In the genomic region with DNA sequence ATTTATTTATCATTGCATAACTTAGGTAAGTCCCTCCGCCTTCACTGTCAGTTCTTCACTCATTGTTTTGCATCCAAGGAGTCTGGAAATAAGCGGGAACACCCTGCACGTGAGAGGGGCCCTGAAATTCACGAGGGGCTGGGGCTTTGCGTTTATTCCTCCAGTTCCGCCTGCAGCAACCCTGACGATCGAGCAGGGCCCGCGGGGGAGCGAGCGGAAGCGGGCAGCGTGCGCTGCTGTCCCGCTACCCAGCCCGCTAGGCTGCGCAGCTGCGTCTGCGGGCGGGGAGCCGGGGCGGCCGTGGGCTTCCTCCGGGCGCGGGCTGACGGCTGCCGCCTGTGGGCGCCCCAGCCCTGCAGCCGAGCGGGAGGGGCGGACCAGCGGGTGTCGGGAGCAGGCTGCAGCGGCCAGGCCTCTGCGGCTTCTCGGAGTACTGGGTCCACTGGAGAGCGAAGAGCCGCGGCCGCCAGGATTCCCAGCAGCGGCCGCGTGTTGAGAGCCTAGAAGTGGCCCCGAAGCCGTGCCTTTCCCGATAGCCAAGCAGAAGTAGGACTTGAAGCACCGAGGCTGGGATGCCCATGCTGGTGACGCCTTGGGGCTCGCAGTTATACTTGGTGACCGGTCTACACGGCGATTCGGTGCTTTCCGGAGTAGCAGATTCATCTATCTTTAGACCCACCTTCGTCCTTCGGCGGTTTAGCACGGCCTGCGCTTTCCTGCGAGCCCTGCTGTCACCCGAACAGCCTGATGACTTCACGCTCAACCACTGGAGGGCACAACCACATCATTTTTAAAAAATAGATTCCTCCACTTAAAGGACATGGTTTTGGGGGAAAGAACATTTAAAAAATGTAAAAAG, we compare ENCODE assay signal across 8 cellular contexts. TPM values are rescaled to one million over a fixed set of nuclear protein-coding genes. Genes with fewer than 3 reads are reported as not detected.
DNase-seq lines count a peak whose midpoint lies in the region; ATAC-seq and TF ChIP-seq lines count a peak whose summit lies in the region.

No MANE protein-coding gene starts in this region.

- peak overlapping the region; percentile 93 for H2AFZ ChIP-seq in PC-3 (ENCODE audit: low read length)

- H3K79me2 ChIP-seq in PC-3 (ENCODE audit: low read length): no peaks in the 10 kb centered on the region

- H3K4me3 Mint-ChIP-seq in activated T-helper 1 cell treated with anti-CD3 and anti-CD28 coated beads, Interleukin-12 subunit alpha, Interleukin-12 subunit beta, Interleukin-2, Interleukin-4 antibody, amounts not matched to agents 30 ng/mL and 10 ng/mL and 1 ng/mL, durations not matched to agents 14 hours and 24 hours and 36 hours: peak overlapping the region; percentile 68
- peak overlapping the region; percentile 76 to 89 (median 85) for H3K4me3 Mint-ChIP-seq in naive thymus-derived CD8-positive, alpha-beta T cell

- no peaks in the 10 kb centered on the region for H3F3A ChIP-seq in PC-3 (ENCODE audit: low read length, unreplicated experiment)

- peak overlapping the region; percentile 21 for H3K27ac Mint-ChIP-seq in activated T-helper 1 cell treated with anti-CD3 and anti-CD28 coated beads, Interleukin-12 subunit alpha, Interleukin-12 subunit beta, Interleukin-2, Interleukin-4 antibody, amounts not matched to agents 30 ng/mL and 10 ng/mL and 1 ng/mL, durations not matched to agents 14 hours and 24 hours and 36 hours
- H3K27ac Mint-ChIP-seq in naive thymus-derived CD8-positive, alpha-beta T cell: peak overlapping the region in 8 of 10 donors; percentile 9 to 83 (median 64)

- peak overlapping the region; percentile 53 for H3K27ac ChIP-seq in PC-3 (ENCODE audit: low read length)

- H3K9ac ChIP-seq in PC-3 (ENCODE audit: low read length): peak overlapping the region; percentile 66

- peak; percentile 56 for TF ChIP-seq CTCF in PC-3 (conservative IDR thresholded peaks at IDR 0.05; ENCODE audit: low read depth, low read length)

- H3K9me3 Mint-ChIP-seq in activated T-helper 1 cell treated with anti-CD3 and anti-CD28 coated beads, Interleukin-12 subunit alpha, Interleukin-12 subunit beta, Interleukin-2, Interleukin-4 antibody, amounts not matched to agents 30 ng/mL and 10 ng/mL and 1 ng/mL, durations not matched to agents 14 hours and 24 hours and 36 hours: no peaks in the 10 kb centered on the region
- no peaks in the 10 kb centered on the region for H3K9me3 Mint-ChIP-seq in naive thymus-derived CD8-positive, alpha-beta T cell

- H3K36me3 Mint-ChIP-seq in activated T-helper 1 cell treated with anti-CD3 and anti-CD28 coated beads, Interleukin-12 subunit alpha, Interleukin-12 subunit beta, Interleukin-2, Interleukin-4 antibody, amounts not matched to agents 30 ng/mL and 10 ng/mL and 1 ng/mL, durations not matched to agents 14 hours and 24 hours and 36 hours (ENCODE audit: low read depth): no peaks in the 10 kb centered on the region
- no peaks in the 10 kb centered on the region for H3K36me3 Mint-ChIP-seq in naive thymus-derived CD8-positive, alpha-beta T cell

- peak; percentile 9 for DNase-seq in CMK (ENCODE audit: low read depth)
- DNase-seq in HPDE6-E6E7 (ENCODE audit: extremely low spot score): peak; percentile 28
- peak; percentile 77 for DNase-seq in PC-3
- peak; percentile 40 for DNase-seq in activated T-helper 1 cell treated with anti-CD3 and anti-CD28 coated beads, Interleukin-12 subunit alpha, Interleukin-12 subunit beta, Interleukin-2, Interleukin-4 antibody, amounts not matched to agents 30 ng/mL and 10 ng/mL and 1 ng/mL, durations not matched to agents 14 hours and 24 hours and 36 hours (ENCODE audit: low spot score)
- peak; percentile 72 for DNase-seq in fibroblast of gingiva (ENCODE audit: low read depth)
- peak; percentile 25 to 70 (median 55) for DNase-seq in naive thymus-derived CD8-positive, alpha-beta T cell
- peak; percentile 56 for DNase-seq in stimulated activated naive CD4-positive, alpha-beta T cell treated with Interleukin-2 at 50 U/mL for 16 hours (lab: John Stamatoyannopoulos, UW)

- H3K4me1 ChIP-seq in PC-3 (ENCODE audit: insufficient read depth, low read length): peaks cover 25% of the 10 kb centered on the region

- no peaks in the 10 kb centered on the region for H3K9me3 ChIP-seq in PC-3 (ENCODE audit: low read length)

- POLR2A ChIA-PET in PC-3 (lab: Charles Lee; ENCODE audit: unreplicated experiment): interaction anchor here (0.7 kb wide), 1 partner anchor 37 kb away, joined by 3 read pairs; no protein-coding TSS in a partner anchor
- POLR2A ChIA-PET in naive thymus-derived CD8-positive, alpha-beta T cell (lab: Charles Lee): no interaction called here

- ATAC-seq in GM19463 (IDR thresholded peaks at IDR 0.05; ENCODE audit: unreplicated experiment) (peak; percentile 87), PC-3 (peak; percentile 74)
- ATAC-seq in naive thymus-derived CD8-positive, alpha-beta T cell: peak; percentile 91 to 95

- H3K27me3 Mint-ChIP-seq in activated T-helper 1 cell treated with anti-CD3 and anti-CD28 coated beads, Interleukin-12 subunit alpha, Interleukin-12 subunit beta, Interleukin-2, Interleukin-4 antibody, amounts not matched to agents 30 ng/mL and 10 ng/mL and 1 ng/mL, durations not matched to agents 14 hours and 24 hours and 36 hours (ENCODE audit: insufficient read depth): peaks cover 22% of the 10 kb centered on the region
- peaks cover 0 to 13% (median 4%) of the 10 kb centered on the region in 5 donors for H3K27me3 Mint-ChIP-seq in naive thymus-derived CD8-positive, alpha-beta T cell

- H3K4me3 ChIP-seq in PC-3 (ENCODE audit: low read length): peak overlapping the region; percentile 64

- TSS peak; percentile 41 for BruUV-seq in PC-3 (replicated peaks; lab: Mats Ljungman, UMichigan)

- H3K9me2 ChIP-seq in PC-3 (replicated peaks; ENCODE audit: low read length): no peaks in the 10 kb centered on the region

- peak overlapping the region; percentile 82 for H3K4me2 ChIP-seq in PC-3 (ENCODE audit: low read length)

- H4K20me1 ChIP-seq in PC-3 (ENCODE audit: low read length): no peaks in the 10 kb centered on the region

- intact Hi-C loops in PC-3 (cut with micrococcal nuclease): loop anchor here (1.0 to 5.0 kb wide), 4 partner anchors 240 to 421 kb away; a partner anchor contains a TSS
- intact Hi-C loops in activated T-helper 1 cell treated with anti-CD3 and anti-CD28 coated beads, Interleukin-12 subunit alpha, Interleukin-12 subunit beta, Interleukin-2, Interleukin-4 antibody, amounts not matched to agents 30 ng/mL and 10 ng/mL and 1 ng/mL, durations not matched to agents 14 hours and 24 hours and 36 hours (cut with micrococcal nuclease): loop anchor here (1.0 to 10.0 kb wide), 7 partner anchors 112 to 758 kb away; a partner anchor contains a TSS

- CTCF ChIA-PET in PC-3 (lab: Charles Lee): interaction anchor here (0.6 to 1.0 kb wide), 3 partner anchors 22 to 406 kb away, joined by 3 read pairs; no protein-coding TSS in a partner anchor

- no peaks in the 10 kb centered on the region for H3K36me3 ChIP-seq in PC-3 (ENCODE audit: low read depth, low read length)

- H3K27me3 ChIP-seq in PC-3 (ENCODE audit: low read length): no peaks in the 10 kb centered on the region

- H3K4me1 Mint-ChIP-seq in activated T-helper 1 cell treated with anti-CD3 and anti-CD28 coated beads, Interleukin-12 subunit alpha, Interleukin-12 subunit beta, Interleukin-2, Interleukin-4 antibody, amounts not matched to agents 30 ng/mL and 10 ng/mL and 1 ng/mL, durations not matched to agents 14 hours and 24 hours and 36 hours (ENCODE audit: low read depth): peaks cover 5% of the 10 kb centered on the region
- H3K4me1 Mint-ChIP-seq in naive thymus-derived CD8-positive, alpha-beta T cell: peaks cover 0 to 7% (median 5%) of the 10 kb centered on the region in 4 donors

RNA-seq across cellular contexts. Expression of a gene that starts 32.9 kb away (rescaled TPM):
- total RNA-seq in PC-3 (2014; rRNA removed): 31.6 and 85.2 TPM in 2 replicates
- 32.1 and 32.4 TPM in 2 replicates for total RNA-seq in activated T-helper 1 cell treated with anti-CD3 and anti-CD28 coated beads, Interleukin-12 subunit alpha, Interleukin-12 subunit beta, Interleukin-2, Interleukin-4 antibody, amounts not matched to agents 30 ng/mL and 10 ng/mL and 1 ng/mL, durations not matched to agents 14 hours and 24 hours and 36 hours
- total RNA-seq in naive thymus-derived CD8-positive, alpha-beta T cell: 10 to 100 TPM; 28.4 to 31.0 TPM
- polyA plus RNA-seq in naive thymus-derived CD8-positive, alpha-beta T cell: 1 to 10 TPM; 2.1 to 3.4 (median 3.1) TPM

Comparison
In these comparisons a context has a peak if more than half of its experiments do, and no peak if none do; other contexts are left out.
1. Peak in every context shown above with its lines: DNase-seq, ATAC-seq, H3K4me3 ChIP-seq and H3K27ac ChIP-seq.
2. DNase-seq: peak in every context shown above with its lines; median percentile 77 in PC-3; 72 in fibroblast of gingiva; 56 in stimulated activated naive CD4-positive, alpha-beta T cell treated with Interleukin-2 at 50 U/mL for 16 hours; 55 in naive thymus-derived CD8-positive, alpha-beta T cell; 40 in activated T-helper 1 cell treated with anti-CD3 and anti-CD28 coated beads, Interleukin-12 subunit alpha, Interleukin-12 subunit beta, Interleukin-2, Interleukin-4 antibody, amounts not matched to agents 30 ng/mL and 10 ng/mL and 1 ng/mL, durations not matched to agents 14 hours and 24 hours and 36 hours; 28 in HPDE6-E6E7; 9 in CMK.